9 cellular contexts compared by ENCODE assay signal in genomic region chr3:39288300-39288808, GRCh38. TPM values are rescaled to one million over a fixed set of nuclear protein-coding genes. Genes with fewer than 3 reads are reported as not detected.
DNase-seq lines count a peak whose midpoint lies in the region; ATAC-seq and TF ChIP-seq lines count a peak whose summit lies in the region.
"Had no signal": no experiment of that assay in that cellular context is flagged by ENCODE, and none has a peak within 500 bp of the region (broad histone marks: within the 10 kb centered on the region; RNA-seq: fewer than 3 reads in every experiment).

No MANE protein-coding gene starts in this region.

- POLR2A ChIA-PET in BJ (lab: Charles Lee): no interaction called here

- TF ChIP-seq CTCF in BJ (IDR thresholded peaks at IDR 0.05; ENCODE audit: insufficient read depth, low read depth, low read length): peak; percentile 95

- no peaks in the 10 kb centered on the region for H3K36me3 ChIP-seq in BJ (ENCODE audit: control insufficient read depth, insufficient read depth, low read length)

- ATAC-seq in GM19043 (IDR thresholded peaks at IDR 0.05; ENCODE audit: low read depth, unreplicated experiment) (peak; percentile 97), HG03175 (IDR thresholded peaks at IDR 0.05; ENCODE audit: unreplicated experiment) (peak; percentile 99), left colon (peak; percentile 88)
- peak; percentile 89 to 92 for ATAC-seq in activated CD4-positive, CD25-positive, alpha-beta regulatory T cell treated with anti-CD3 and anti-CD28 coated beads, Interleukin-2, amount 50 U/mL, for 24 hours

- no peak overlapping the region for H3K4me3 ChIP-seq in BJ (ENCODE audit: low read depth, low read length)

- CTCF ChIA-PET in BJ (lab: Yijun Ruan, JAX): interaction anchor here (0.6 to 10.9 kb wide), 52 partner anchors 9 to 821 kb away, joined by 3 to 374 read pairs (median 4); partner anchors contain the start of genes CX3CR1, GORASP1, TTC21A and XIRP1

- no peak for DNase-seq in BJ (ENCODE audit: low read depth)
- DNase-seq in NCI-H345 (lab: John Stamatoyannopoulos, UW): peak; percentile 57
- DNase-seq in central memory CD4-positive, alpha-beta T cell: peak; percentile 75
- peak; percentile 80 to 86 for DNase-seq in left colon
- DNase-seq in stimulated activated CD4-positive, alpha-beta T cell treated with anti-CD3 and anti-CD28 coated beads, Interleukin-4, amount 100 ng/mL, for 24 hours: peak; percentile 86

- intact Hi-C loops in left colon (cut with DNase I, micrococcal nuclease): loop anchor here (5.0 to 10.0 kb wide), 3 partner anchors 84 to 154 kb away; partner anchors contain the start of gene XIRP1 (in 1 of the 2)

- H3K27me3 ChIP-seq in BJ (ENCODE audit: control insufficient read depth, insufficient read depth, low read length): no peaks in the 10 kb centered on the region

RNA-seq across cellular contexts. Expression of gene CX3CR1, which starts 8.5 kb away (rescaled TPM):
- 0.45 and 0.51 TPM in 2 replicates for polyA plus RNA-seq in BJ (2011; rRNA removed)
- 0.28 and 0.36 TPM in 2 replicates for polyA minus RNA-seq in BJ (2011; rRNA and poly(A)+ RNA removed)
- total RNA-seq in left colon: under 1 TPM; 0.24 to 0.59 TPM

RNA-seq across cellular contexts. Expression of gene CCR8, which starts 41.2 kb away (rescaled TPM):
- not detected in 2 replicates for polyA plus RNA-seq in BJ (2011; rRNA removed)
- not detected in 2 replicates for polyA minus RNA-seq in BJ (2011; rRNA and poly(A)+ RNA removed)
- total RNA-seq in left colon: not detected
- polyA plus RNA-seq: IgD-negative memory B cell had no signal
